ENCODE assay signal across 11 cellular contexts in genomic region chr7:130292682-130293257, GRCh38. TPM values are rescaled to one million over a fixed set of nuclear protein-coding genes. Genes with fewer than 3 reads are reported as not detected.
DNase-seq lines count a peak whose midpoint lies in the region; ATAC-seq, FAIRE-seq and TF ChIP-seq lines count a peak whose summit lies in the region.
"Had no signal": no experiment of that assay in that cellular context is flagged by ENCODE, and none has a peak within 500 bp of the region (broad histone marks: within the 10 kb centered on the region; RNA-seq: fewer than 3 reads in every experiment).

Gene CPA4 (plus strand): TSS chr7:130293161. CDS start chr7:130293181, 20 bp downstream.

- no peak within 1 kb of the TSS for H3K9ac ChIP-seq in H1 (replicated peaks in 1 of 4; ENCODE audit: extremely low read depth in 1 of 4, low read depth in 3 of 4, low read length in 3 of 4)

- no peaks in the 10 kb centered on the region for H3K79me1 ChIP-seq in H1 (ENCODE audit: low read depth, low read length)

- TF ChIP-seq EP300 in H1 (IDR thresholded peaks at IDR 0.05; ENCODE audit: borderline replicate concordance in 1 of 2, low read depth in 2 of 2, low read length in 2 of 2): no peak

- no peaks in the 10 kb centered on the region for H3K9me3 Mint-ChIP-seq in glutamatergic neuron (ENCODE audit: unreplicated experiment)

- H3K27ac Mint-ChIP-seq in glutamatergic neuron (ENCODE audit: unreplicated experiment): no peak within 1 kb of the TSS

- H3K4me3 Mint-ChIP-seq in glutamatergic neuron (ENCODE audit: unreplicated experiment): no peak within 1 kb of the TSS
- H3K4me3 Mint-ChIP-seq: naive B cell had no signal

- H4K5ac ChIP-seq in H1 (ENCODE audit: insufficient read length, low read depth, low read length): no peak within 1 kb of the TSS

- POLR2A ChIA-PET in H1 (lab: Charles Lee; ENCODE audit: partially characterized antibody): interaction anchor here (0.7 kb wide), 1 partner anchor 53 kb away, joined by 3 read pairs; no protein-coding TSS in a partner anchor

- H4K91ac ChIP-seq in H1 (replicated peaks; ENCODE audit: insufficient read length, low read length): no peak within 1 kb of the TSS

- FAIRE-seq in H1 (lab: Jason Lieb, UNC) (no peak), pancreas (lab: Jason Lieb, UNC) (no peak)

- H3K4me1 ChIP-seq in H1 (replicated peaks in 1 of 4; ENCODE audit: control insufficient read depth in 3 of 4, insufficient read depth in 4 of 4, low read length in 3 of 4): no peaks in the 10 kb centered on the region
- H3K4me1 ChIP-seq in pancreas: no peaks in the 10 kb centered on the region

- H3K4me3 ChIP-seq in H1 (ENCODE audit: extremely low read depth in 1 of 4, insufficient read depth in 2 of 4, low read depth in 3 of 4, low read length in 4 of 4): no peak within 1 kb of the TSS
- no peak within 1 kb of the TSS for H3K4me3 ChIP-seq in pancreas

- no peak within 1 kb of the TSS for H3K56ac ChIP-seq in H1 (replicated peaks; ENCODE audit: insufficient read length, low read depth, low read length)

- H3K27me3 ChIP-seq in H1 (replicated peaks in 1 of 4; ENCODE audit: control insufficient read depth in 3 of 4, extremely low read depth in 1 of 4, insufficient read depth in 3 of 4, low read length in 3 of 4): no peaks in the 10 kb centered on the region
- H3K27me3 ChIP-seq in pancreas: no peaks in the 10 kb centered on the region

- TF ChIP-seq POLR2A in H1 (IDR thresholded peaks at IDR 0.05; ENCODE audit: control extremely low read depth in 1 of 2, low read depth in 2 of 2, low read length in 2 of 2) (no peak), erythroblast (IDR thresholded peaks at IDR 0.05; ENCODE audit: low read length) (no peak)

- H4K8ac ChIP-seq in H1 (ENCODE audit: extremely low read depth, insufficient read depth, low read length): no peak within 1 kb of the TSS

- no peaks in the 10 kb centered on the region for H3K79me2 ChIP-seq in H1 (ENCODE audit: control insufficient read depth in 1 of 2, insufficient read depth in 2 of 2, low read length in 2 of 2)

- DNase-seq in GM03348 (ENCODE audit: low spot score): peak; percentile 87
- DNase-seq in NCI-H226: peak; percentile 98
- no peak for DNase-seq in H1 (ENCODE audit: low read depth in 1 of 2, low spot score in 2 of 2)
- DNase-seq in pancreas: peak in 2 of 6 donors; percentile 25 to 48
- no peak for DNase-seq in erythroblast (lab: John Stamatoyannopoulos, UW)
- DNase-seq in glutamatergic neuron: no peak
- DNase-seq: cerebellar nuclear complex, naive B cell, WERI-Rb-1 had no signal

- H3K36me3 ChIP-seq in H1 (ENCODE audit: control insufficient read depth in 2 of 4, insufficient read depth in 4 of 4, low read length in 3 of 4): no peaks in the 10 kb centered on the region
- H3K36me3 ChIP-seq in pancreas: no peaks in the 10 kb centered on the region
- H3K36me3 ChIP-seq: WERI-Rb-1 had no signal

- peaks cover 7% of the 10 kb centered on the region for H3K27me3 Mint-ChIP-seq in glutamatergic neuron (ENCODE audit: unreplicated experiment)

- H3K23me2 ChIP-seq in H1 (ENCODE audit: low read depth, low read length): no peaks in the 10 kb centered on the region

- no peaks in the 10 kb centered on the region for H4K20me1 ChIP-seq in H1 (replicated peaks in 1 of 2; ENCODE audit: control insufficient read depth in 1 of 2, insufficient read depth in 2 of 2, low read length in 2 of 2)

- H2AFZ ChIP-seq in H1 (ENCODE audit: low read length): no peak within 1 kb of the TSS

- no peak within 1 kb of the TSS for H3K18ac ChIP-seq in H1 (ENCODE audit: extremely low read depth, low read length)

- no peak within 1 kb of the TSS for H2BK12ac ChIP-seq in H1 (ENCODE audit: low read depth, low read length)

- CTCF ChIA-PET in H1 (lab: Charles Lee; ENCODE audit: partially characterized antibody): interaction anchor here (0.8 to 2.0 kb wide), 3 partner anchors 15 to 59 kb away, joined by 3 to 8 read pairs (median 3); no protein-coding TSS in a partner anchor

- ATAC-seq in pancreas (peak in 2 of 4 donors; percentile 4 to 11), GM21526 (IDR thresholded peaks at IDR 0.05; ENCODE audit: low FRiP score, unreplicated experiment) (no peak), GM18502 (IDR thresholded peaks at IDR 0.05; ENCODE audit: poor library complexity, unreplicated experiment) (no peak)

- H3K27ac ChIP-seq in H1 (ENCODE audit: low read depth, low read length) (no peak within 1 kb of the TSS), pancreas (peak within 1 kb of the TSS in 3 of 4 donors; percentile 17 to 86 (median 78))
- H3K27ac ChIP-seq: WERI-Rb-1 had no signal

- H2AK5ac ChIP-seq in H1 (ENCODE audit: low read depth, low read length): no peak within 1 kb of the TSS

- no peak within 1 kb of the TSS for H3K23ac ChIP-seq in H1 (ENCODE audit: insufficient read length)

- H3K36me3 Mint-ChIP-seq in glutamatergic neuron (ENCODE audit: unreplicated experiment): peaks cover 7% of the 10 kb centered on the region
- H3K36me3 Mint-ChIP-seq: naive B cell had no signal

- H2BK20ac ChIP-seq in H1 (ENCODE audit: low read length): no peak within 1 kb of the TSS

- no peaks in the 10 kb centered on the region for H3K4me1 Mint-ChIP-seq in glutamatergic neuron (ENCODE audit: low read depth, unreplicated experiment)

- H3K4ac ChIP-seq in H1 (replicated peaks; ENCODE audit: insufficient read length, low read depth, low read length): no peak within 1 kb of the TSS

- WGBS in H1 (ENCODE audit: extremely low coverage in 1 of 2, insufficient coverage in 1 of 2, insufficient read length in 1 of 2, insufficient replicate concordance in 2 of 2, low coverage in 1 of 2, low lambda C conversion rate in 2 of 2, missing lambda C conversion rate in 1 of 2), 2 experiments: 79% methylated on average over 1 of the region's 1 CpG; no CpG with 5 or more reads in 1 of the 2 experiments
- 47 to 52% methylated on average over 1 of the region's 1 CpG for WGBS in pancreas, 2 donors

- no peak within 1 kb of the TSS for H2BK120ac ChIP-seq in H1 (replicated peaks; ENCODE audit: low read depth, low read length)

- TF ChIP-seq CTCF in H1 (IDR thresholded peaks at IDR 0.05; ENCODE audit: control extremely low read depth in 1 of 3, insufficient read depth in 1 of 3, low read depth in 1 of 3, low read length in 3 of 3): no peak
- TF ChIP-seq CTCF in pancreas (IDR thresholded peaks at IDR 0.05): no peak
- TF ChIP-seq CTCF in glutamatergic neuron (IDR thresholded peaks at IDR 0.05; ENCODE audit: partially characterized antibody, unreplicated experiment): no peak

- no peak within 1 kb of the TSS for H3K4me2 ChIP-seq in H1 (ENCODE audit: insufficient read depth in 1 of 2, low read depth in 2 of 2, low read length in 2 of 2)

- no peak within 1 kb of the TSS for H3K14ac ChIP-seq in H1 (ENCODE audit: insufficient read length)

- no peak for TF ChIP-seq RAD21 in H1 (IDR thresholded peaks at IDR 0.05 in 1 of 2, conservative IDR thresholded peaks at IDR 0.05 in 1 of 2; ENCODE audit: low read depth in 2 of 2, low read length in 2 of 2)

- intact Hi-C loops in pancreas (cut with DNase I): loop anchor here in 1 of 3 donors (10.0 kb wide), 1 partner anchor 72 kb away; no protein-coding TSS in a partner anchor

- H2BK15ac ChIP-seq in H1 (ENCODE audit: low read length): 0 out of 2 replicates have a peak within 1 kb of the TSS, but pooled peaks have one; percentile 46

- H3K9me3 ChIP-seq in H1 (ENCODE audit: insufficient read depth in 2 of 2, low read depth in 1 of 2, low read length in 1 of 2) (0 out of 4 replicates have a peak, but pooled peaks cover 0 to 2% of the 10 kb centered on the region in 2 experiments), pancreas (no peaks in the 10 kb centered on the region)

- no peak within 1 kb of the TSS for H2BK5ac ChIP-seq in H1 (ENCODE audit: low read depth, low read length)

TF ChIP-seq in H1, 55 proteins besides CTCF, POLR2A, EP300 and RAD21:
- no peak for TF ChIP-seq CREB1 (IDR thresholded peaks at IDR 0.05)
- TF ChIP-seq TAF1 (IDR thresholded peaks at IDR 0.05; ENCODE audit: low read depth, low read length): no peak
- no peak for TF ChIP-seq SP4 (IDR thresholded peaks at IDR 0.05; ENCODE audit: low read length)
- no peak for TF ChIP-seq FOSL1 (IDR thresholded peaks at IDR 0.05; ENCODE audit: insufficient read depth, low read depth, low read length)
- TF ChIP-seq TBP (IDR thresholded peaks at IDR 0.05; ENCODE audit: low read depth, low read length): no peak
- no peak for TF ChIP-seq RBBP5 (IDR thresholded peaks at IDR 0.05; ENCODE audit: borderline replicate concordance, low read depth, low read length)

RNA-seq across cellular contexts. Expression of gene CPA4, which starts in this region (rescaled TPM):
- total RNA-seq in H1 (2021; fragmentation: NEBNext Ultra II Directional; extraction: Animal tissue kit (Norgen Biotek cat#: 25700)): not detected in 2 replicates
- polyA plus RNA-seq in H1 (2011; rRNA removed): 0.03 TPM in 1 of 2 replicates, not detected in the other
- not detected for polyA plus RNA-seq in H1 (2011; cell fraction: cytosol; rRNA removed)
- polyA plus RNA-seq in H1 (2011; cell fraction: nucleus; rRNA removed): 0.03 TPM
- 0.29 TPM in 1 of 4 replicates, not detected in the others for polyA plus RNA-seq in H1 (2012, experiment 1 of 2)
- not detected for polyA plus RNA-seq in H1 (2012, experiment 2 of 2)
- 0.08 TPM for polyA plus RNA-seq in H1 (2013, experiment 1 of 2)
- 0.09 TPM for polyA plus RNA-seq in H1 (2013, experiment 2 of 2)
- not detected in 2 replicates for polyA minus RNA-seq in H1 (2011; rRNA and poly(A)+ RNA removed)
- not detected for polyA minus RNA-seq in H1 (2011; cell fraction: cytosol; rRNA and poly(A)+ RNA removed)
- not detected for polyA minus RNA-seq in H1 (2011; cell fraction: nucleus; rRNA and poly(A)+ RNA removed)
- 10 to 100 TPM in 1 of 6 donors, 1 to 10 TPM in 5; 4.5 to 12.4 (median 5.9) TPM for total RNA-seq in pancreas
- polyA plus RNA-seq in pancreas: 1 to 10 TPM; 6.9 to 8.4 TPM
- not detected for total RNA-seq in glutamatergic neuron (ENCODE audit: unreplicated experiment)

Comparison
In these comparisons a context has a peak if more than half of its experiments do, and no peak if none do; other contexts are left out.
1. DNase-seq: peak in GM03348 (single experiment) and NCI-H226 (single experiment); none in H1 (0 of 2), erythroblast (0 of 2) and glutamatergic neuron (single experiment).